Comparison of ENCODE assay signal across 24 cellular contexts in genomic region chr4:20341121-20341758, GRCh38.
"Had no signal": no experiment of that assay in that cellular context is flagged by ENCODE, and none has a peak within 500 bp of the region (broad histone marks: within the 10 kb centered on the region; RNA-seq: fewer than 3 reads in every experiment).

No MANE protein-coding gene starts in this region.

- H3K4me1 Mint-ChIP-seq: activated B cell treated with CpG ODN at 0.5 μM for 24 hours; activated CD4-positive, alpha-beta T cell treated with anti-CD3 and anti-CD28 coated beads for 36 hours; activated T-helper 17 cell treated with anti-CD3 and anti-CD28 coated beads, Interleukin-2, amount 50 U/mL, for 72 hours; central memory CD8-positive, alpha-beta T cell; T-helper 17 cell had no signal

- H3K9me3 ChIP-seq: adrenal gland, ascending aorta, gastrocnemius medialis, left lung, upper lobe of left lung had no signal

- H3K27ac Mint-ChIP-seq: activated B cell treated with CpG ODN at 0.5 μM for 24 hours; activated CD4-positive, alpha-beta T cell treated with anti-CD3 and anti-CD28 coated beads for 36 hours; activated naive CD8-positive, alpha-beta T cell; activated T-cell treated with anti-CD3 and anti-CD28 coated beads, Interleukin-2, amount 50 U/mL, for 24 hours; activated T-helper 17 cell treated with anti-CD3 and anti-CD28 coated beads, Interleukin-2, amount 50 U/mL, for 72 hours; T-helper 17 cell had no signal

- H3K4me3 Mint-ChIP-seq: activated B cell treated with CpG ODN at 0.5 μM for 24 hours; activated CD4-positive, alpha-beta T cell treated with anti-CD3 and anti-CD28 coated beads for 36 hours; activated naive CD8-positive, alpha-beta T cell; activated T-cell treated with anti-CD3 and anti-CD28 coated beads, Interleukin-2, amount 50 U/mL, for 24 hours; activated T-helper 17 cell treated with anti-CD3 and anti-CD28 coated beads, Interleukin-2, amount 50 U/mL, for 72 hours; central memory CD8-positive, alpha-beta T cell; neural crest cell; T-helper 17 cell had no signal

- H3K27me3 ChIP-seq: adrenal gland, ascending aorta, brain microvascular endothelial cell, gastrocnemius medialis, left lung, upper lobe of left lung had no signal

- H3K4me3 ChIP-seq: adrenal gland, ascending aorta, gastrocnemius medialis, left lung, upper lobe of left lung had no signal

- H3K27me3 Mint-ChIP-seq: activated B cell treated with CpG ODN at 0.5 μM for 24 hours; activated CD4-positive, alpha-beta T cell treated with anti-CD3 and anti-CD28 coated beads for 36 hours; activated naive CD8-positive, alpha-beta T cell; activated T-cell treated with anti-CD3 and anti-CD28 coated beads, Interleukin-2, amount 50 U/mL, for 24 hours; activated T-helper 17 cell treated with anti-CD3 and anti-CD28 coated beads, Interleukin-2, amount 50 U/mL, for 72 hours; central memory CD8-positive, alpha-beta T cell; T-helper 17 cell had no signal

- H3K4me1 ChIP-seq: adrenal gland, ascending aorta, left lung, upper lobe of left lung had no signal

- DNase-seq: activated B cell treated with CpG ODN at 0.5 μM for 24 hours; activated CD4-positive, alpha-beta T cell treated with anti-CD3 and anti-CD28 coated beads for 36 hours; activated CD4-positive, alpha-beta T cell treated with anti-CD3 and anti-CD28 coated beads, Interleukin-2, amount 50 U/mL, for 4 hours; activated CD8-positive, alpha-beta memory T cell treated with anti-CD3 and anti-CD28 coated beads for 24 hours; activated CD8-positive, alpha-beta memory T cell treated with anti-CD3 and anti-CD28 coated beads, Interleukin-2, amount 50 U/mL, for 4 hours; activated T-cell treated with anti-CD3 and anti-CD28 coated beads, Interleukin-2, amount 50 U/mL, for 24 hours; adrenal gland; brain microvascular endothelial cell; effector memory CD4-positive, alpha-beta T cell; gastrocnemius medialis; head of caudate nucleus; posterior cingulate gyrus; stimulated activated CD4-positive, alpha-beta T cell treated with anti-CD3 and anti-CD28 coated beads, Interleukin-4, amount 100 ng/mL, for 1 hour; stimulated activated naive CD4-positive, alpha-beta T cell treated with Interleukin-2 at 50 U/mL for 16 hours; SW 1271; T-helper 17 cell had no signal

- H3K36me3 ChIP-seq: adrenal gland, ascending aorta, brain microvascular endothelial cell, gastrocnemius medialis, left lung, upper lobe of left lung had no signal

- H3K27ac ChIP-seq: adrenal gland, ascending aorta, brain microvascular endothelial cell, gastrocnemius medialis, left lung, upper lobe of left lung had no signal

- ATAC-seq: activated CD4-positive, alpha-beta T cell treated with anti-CD3 and anti-CD28 coated beads for 36 hours; activated T-helper 17 cell treated with anti-CD3 and anti-CD28 coated beads, Interleukin-2, amount 50 U/mL, for 72 hours; esophagus mucosa; gastrocnemius medialis; left lung; T-helper 17 cell had no signal
